14 cellular contexts compared by ENCODE assay signal in genomic region chr7:120990468-120991118, GRCh38. TPM values are rescaled to one million over a fixed set of nuclear protein-coding genes. Genes with fewer than 3 reads are reported as not detected.
DNase-seq lines count a peak whose midpoint lies in the region; ATAC-seq and TF ChIP-seq lines count a peak whose summit lies in the region.
"Had no signal": no experiment of that assay in that cellular context is flagged by ENCODE, and none has a peak within 500 bp of the region (broad histone marks: within the 10 kb centered on the region; RNA-seq: fewer than 3 reads in every experiment).

No MANE protein-coding gene starts in this region.

- H3K27ac ChIP-seq in heart left ventricle: peak overlapping the region; percentile 84 to 96 (median 90)
- peak overlapping the region; percentile 57 for H3K27ac ChIP-seq in urinary bladder (ENCODE audit: low read depth)

- intact Hi-C loops in heart left ventricle (cut with DNase I): no loop called here
- intact Hi-C loops in left ventricle myocardium superior (cut with micrococcal nuclease): no loop called here

- TF ChIP-seq CTCF in heart left ventricle (IDR thresholded peaks at IDR 0.05) (no peak), chondrocyte (IDR thresholded peaks at IDR 0.05) (no peak), nephron (IDR thresholded peaks at IDR 0.05; ENCODE audit: unreplicated experiment in 3 of 3) (no peak)

- H3K4me1 Mint-ChIP-seq in chondrocyte (ENCODE audit: low read depth) (peaks cover 63% of the 10 kb centered on the region), nephron (peaks cover 52% of the 10 kb centered on the region)

- H3K4me1 ChIP-seq in heart left ventricle: peaks cover 0 to 70% (median 27%) of the 10 kb centered on the region in 12 donors
- no peaks in the 10 kb centered on the region for H3K4me1 ChIP-seq in urinary bladder (ENCODE audit: insufficient read depth)

- H3K27me3 ChIP-seq in heart left ventricle: peaks cover 0 to 3% (median 0%) of the 10 kb centered on the region in 9 donors

- WGBS in heart left ventricle, 4 donors: 31 to 44% (median 36%) methylated on average over 6 of the region's 6 CpGs
- WGBS in urinary bladder: 33% methylated on average over 6 of the region's 6 CpGs

- H3K27me3 Mint-ChIP-seq in chondrocyte (ENCODE audit: low read depth) (no peaks in the 10 kb centered on the region), nephron (ENCODE audit: low read depth) (peaks cover 19% of the 10 kb centered on the region)

- H3K9me3 Mint-ChIP-seq in chondrocyte (ENCODE audit: low read depth) (no peaks in the 10 kb centered on the region), nephron (no peaks in the 10 kb centered on the region)
- H3K9me3 Mint-ChIP-seq: activated CD4-positive, alpha-beta memory T cell treated with anti-CD3 and anti-CD28 coated beads, Interleukin-2, amount 10 ng/mL, durations not matched to agents 7 days and 5 days; effector memory CD8-positive, alpha-beta T cell had no signal

- H3K36me3 Mint-ChIP-seq in chondrocyte (ENCODE audit: low read depth) (no peaks in the 10 kb centered on the region), nephron (ENCODE audit: low read depth) (peaks cover 11% of the 10 kb centered on the region)

- H3K9me3 ChIP-seq in heart left ventricle: no peaks in the 10 kb centered on the region

- TF ChIP-seq POLR2A in heart left ventricle (IDR thresholded peaks at IDR 0.05): no peak

- H3K4me3 Mint-ChIP-seq in chondrocyte (ENCODE audit: unreplicated experiment) (peak overlapping the region; percentile 49), nephron (peak overlapping the region; percentile 88 to 94 (median 90))
- H3K4me3 Mint-ChIP-seq: activated CD4-positive, alpha-beta memory T cell treated with anti-CD3 and anti-CD28 coated beads, Interleukin-2, amount 10 ng/mL, durations not matched to agents 7 days and 5 days; effector memory CD8-positive, alpha-beta T cell had no signal

- no peak for DNase-seq in heart left ventricle
- DNase-seq in left ventricle myocardium superior: no peak
- DNase-seq in chondrocyte (ENCODE audit: low spot score): no peak
- no peak for DNase-seq in NCI-H69 (lab: John Stamatoyannopoulos, UW)
- no peak for DNase-seq in epidermal melanocyte (ENCODE audit: insufficient read length, low spot score)
- DNase-seq in SIG-M5 (lab: John Stamatoyannopoulos, UW): no peak
- DNase-seq: ACHN; activated CD4-positive, alpha-beta memory T cell treated with anti-CD3 and anti-CD28 coated beads, Interleukin-2, amount 10 ng/mL, durations not matched to agents 7 days and 5 days; effector memory CD8-positive, alpha-beta T cell; NCI-H510A treated with DMSO at 0.1 percent for 48 hours; stimulated activated CD4-positive, alpha-beta T cell treated with anti-CD3 and anti-CD28 coated beads, Interleukin-4, amount 100 ng/mL, for 1 hour had no signal

- peak overlapping the region; percentile 22 to 70 (median 64) for H3K4me3 ChIP-seq in heart left ventricle
- H3K4me3 ChIP-seq in urinary bladder (ENCODE audit: low read depth, low read length): peak overlapping the region; percentile 37

- ATAC-seq in heart left ventricle (no peak), left ventricle myocardium superior (no peak)
- ATAC-seq: effector memory CD8-positive, alpha-beta T cell had no signal

- H3K36me3 ChIP-seq in heart left ventricle: no peaks in the 10 kb centered on the region
- H3K36me3 ChIP-seq in urinary bladder (ENCODE audit: insufficient read depth): no peaks in the 10 kb centered on the region

- H3K27ac Mint-ChIP-seq in chondrocyte (ENCODE audit: unreplicated experiment): peak overlapping the region; percentile 91
- H3K27ac Mint-ChIP-seq in nephron: peak overlapping the region; percentile 69 to 99 (median 81)
- H3K27ac Mint-ChIP-seq: activated CD4-positive, alpha-beta memory T cell treated with anti-CD3 and anti-CD28 coated beads, Interleukin-2, amount 10 ng/mL, durations not matched to agents 7 days and 5 days; effector memory CD8-positive, alpha-beta T cell had no signal

RNA-seq across cellular contexts. Expression of gene CPED1, which starts 2.1 kb away (rescaled TPM):
- total RNA-seq in heart left ventricle: 10 to 100 TPM; 19.6 to 51.2 (median 27.5) TPM
- 1 to 10 TPM; 3.6 to 9.7 TPM for polyA plus RNA-seq in heart left ventricle
- 32.8 TPM for total RNA-seq in left ventricle myocardium superior
- 2.8 to 4.9 TPM (median 4.0 TPM) in 3 replicates for total RNA-seq in chondrocyte
- total RNA-seq in urinary bladder: 78.4 TPM
- 33.4 TPM for polyA plus RNA-seq in urinary bladder
- total RNA-seq: activated CD4-positive, alpha-beta memory T cell treated with anti-CD3 and anti-CD28 coated beads, Interleukin-2, amount 10 ng/mL, durations not matched to agents 7 days and 5 days had no signal
- polyA plus RNA-seq: neural cell had no signal

RNA-seq across cellular contexts. Expression of gene ING3, which starts 40.0 kb away (rescaled TPM):
- total RNA-seq in heart left ventricle (10 to 100 TPM in 8 of 9 donors, 1 to 10 TPM in 1; 9.3 to 16.0 (median 13.3) TPM), left ventricle myocardium superior (14.3 TPM), chondrocyte (14.2 to 18.6 TPM (median 17.4 TPM) in 3 replicates), urinary bladder (38.2 TPM)
- polyA plus RNA-seq in heart left ventricle (1 to 10 TPM; 5.4 to 9.6 TPM), urinary bladder (11.3 TPM)
